Comparison of ENCODE assay signal across 8 cellular contexts in genomic region chr17:82241926-82242697, GRCh38. TPM values are rescaled to one million over a fixed set of nuclear protein-coding genes. Genes with fewer than 3 reads are reported as not detected.
DNase-seq lines count a peak whose midpoint lies in the region; ATAC-seq and TF ChIP-seq lines count a peak whose summit lies in the region.

No MANE protein-coding gene starts in this region.

- peaks cover 53 to 77% of the 10 kb centered on the region in 2 donors for H3K4me1 ChIP-seq in adrenal gland (replicated peaks in 1 of 2)

- 14 to 22% (median 18%) methylated on average over 6 to 20 of the region's 20 CpGs for WGBS in adrenal gland, 4 donors

- ATAC-seq in left lobe of liver (peak; percentile 45), GM18517 (IDR thresholded peaks at IDR 0.05; ENCODE audit: unreplicated experiment) (no peak)

- no peaks in the 10 kb centered on the region for H3K27me3 ChIP-seq in adrenal gland

- H3K9me3 ChIP-seq in adrenal gland (replicated peaks in 1 of 3) = no peaks in the 10 kb centered on the region

- TF ChIP-seq POLR2A in adrenal gland (IDR thresholded peaks at IDR 0.05) = no peak

- DNase-seq in DMS 273 (lab: John Stamatoyannopoulos, UW; ENCODE audit: unreplicated experiment) (peak; percentile 68), DMS 273 treated with DMSO at 0.1 percent for 48 hours (lab: John Stamatoyannopoulos, UW) (no peak), adrenal gland (peak in 3 of 7 donors; percentile 64 to 78 (median 74)), left lobe of liver (ENCODE audit: low spot score) (peak; percentile 86), cortex of kidney (lab: John Stamatoyannopoulos, UW) (no peak), SHP77 (lab: John Stamatoyannopoulos, UW) (no peak)

- TF ChIP-seq CTCF in adrenal gland (IDR thresholded peaks at IDR 0.05) = no peak

- peak overlapping the region; percentile 55 to 91 (median 89) for H3K27ac ChIP-seq in adrenal gland
- peak overlapping the region; percentile 80 for H3K27ac ChIP-seq in temporal lobe (ENCODE audit: low read depth, low read length)

- peaks cover 0 to 54% of the 10 kb centered on the region in 2 donors for H3K36me3 ChIP-seq in adrenal gland (replicated peaks in 1 of 2)

- no peak overlapping the region for H3K4me3 ChIP-seq in adrenal gland

- intact Hi-C loops in adrenal gland (cut with DNase I) = no loop called here

RNA-seq across cellular contexts. Expression of gene SLC16A3, which starts 13.3 kb away (rescaled TPM):
- 10 to 100 TPM; 21.9 to 58.6 (median 40.1) TPM for total RNA-seq in adrenal gland
- 10 to 100 TPM in 2 of 3 donors, 1 to 10 TPM in 1; 2.7 to 14.4 (median 10.5) TPM for polyA plus RNA-seq in adrenal gland
- total RNA-seq in left lobe of liver = 6.9 TPM
- 2.5 TPM for total RNA-seq in temporal lobe

RNA-seq across cellular contexts. Expression of gene CCDC57, which starts 29.5 kb away (rescaled TPM):
- 10 to 100 TPM; 14.7 to 51.3 (median 28.8) TPM for total RNA-seq in adrenal gland
- polyA plus RNA-seq in adrenal gland = 100 to 1,000 TPM in 2 of 3 donors, 1 to 10 TPM in 1; 7.1 to 275 (median 129) TPM
- total RNA-seq in left lobe of liver = 32.8 TPM
- 16.2 TPM for total RNA-seq in temporal lobe

RNA-seq across cellular contexts. Expression of gene CSNK1D, which starts 31.4 kb away (rescaled TPM):
- total RNA-seq in adrenal gland = 100 to 1,000 TPM in 4 of 8 donors, 10 to 100 TPM in 4; 49.8 to 185 (median 97.4) TPM
- 100 to 1,000 TPM; 126 to 171 (median 153) TPM for polyA plus RNA-seq in adrenal gland
- total RNA-seq in left lobe of liver = 49.6 TPM
- 32.2 TPM for total RNA-seq in temporal lobe

Comparison
In these comparisons a context has a peak if more than half of its experiments do, and no peak if none do; other contexts are left out.
1. DNase-seq: peak in DMS 273 (single experiment) and left lobe of liver (single experiment); none in DMS 273 treated with DMSO at 0.1 percent for 48 hours (single experiment), cortex of kidney (single experiment) and SHP77 (0 of 2).